8 cellular contexts compared by ENCODE assay signal in genomic region chr2:240561325-240561971, GRCh38. TPM values are rescaled to one million over a fixed set of nuclear protein-coding genes. Genes with fewer than 3 reads are reported as not detected.
DNase-seq lines count a peak whose midpoint lies in the region; ATAC-seq and TF ChIP-seq lines count a peak whose summit lies in the region.

No MANE protein-coding gene starts in this region.

- peak overlapping the region; percentile 100 for H3K4me3 ChIP-seq in MG63
- peak overlapping the region in 2 of 4 donors; percentile 36 to 73 for H3K4me3 ChIP-seq in adrenal gland
- peak overlapping the region; percentile 81 for H3K4me3 ChIP-seq in iPS-20b (ENCODE audit: low read length)

- no peaks in the 10 kb centered on the region for H3K9me3 Mint-ChIP-seq in stimulated activated naive B cell treated with anti-CD40 and anti-IgM and Interleukin-4, amounts not matched to agents 10 μg/mL and 1 μg/mL and 100 μg/mL, for 72 hours

- H3K4me1 ChIP-seq in adrenal gland (replicated peaks in 1 of 2) (peaks cover 29 to 60% of the 10 kb centered on the region in 2 donors), iPS-20b (ENCODE audit: insufficient read depth, low read length) (peaks cover 8% of the 10 kb centered on the region; the same call in 1 of the 2 replicates)

- 16 to 26% (median 17%) methylated on average over 9 to 14 of the region's 14 CpGs for WGBS in adrenal gland, 4 donors

- H3K36me3 ChIP-seq in MG63 (peaks cover 31% of the 10 kb centered on the region), adrenal gland (replicated peaks in 1 of 2) (no peaks in the 10 kb centered on the region), iPS-20b (ENCODE audit: insufficient read depth, low read depth, low read length) (no peaks in the 10 kb centered on the region)

- peak; percentile 9; the same call in 1 of the 2 replicates for TF ChIP-seq CTCF in 22Rv1 (IDR thresholded peaks at IDR 0.05)
- TF ChIP-seq CTCF in adrenal gland (IDR thresholded peaks at IDR 0.05) = peak in 2 of 6 experiments; percentile 41 to 53

- H3K4me3 Mint-ChIP-seq in stimulated activated naive B cell treated with anti-CD40 and anti-IgM and Interleukin-4, amounts not matched to agents 10 μg/mL and 1 μg/mL and 100 μg/mL, for 72 hours = peak overlapping the region; percentile 91

- no peaks in the 10 kb centered on the region for H3K27me3 ChIP-seq in MG63
- H3K27me3 ChIP-seq in adrenal gland = no peaks in the 10 kb centered on the region
- H3K27me3 ChIP-seq in iPS-20b (ENCODE audit: insufficient read depth, low read length) = peaks cover 41% of the 10 kb centered on the region

- no peaks in the 10 kb centered on the region for H3K27me3 Mint-ChIP-seq in stimulated activated naive B cell treated with anti-CD40 and anti-IgM and Interleukin-4, amounts not matched to agents 10 μg/mL and 1 μg/mL and 100 μg/mL, for 72 hours

- H3K27ac Mint-ChIP-seq in stimulated activated naive B cell treated with anti-CD40 and anti-IgM and Interleukin-4, amounts not matched to agents 10 μg/mL and 1 μg/mL and 100 μg/mL, for 72 hours = peak overlapping the region; percentile 96

- no peak for TF ChIP-seq POLR2A in adrenal gland (IDR thresholded peaks at IDR 0.05)

- no peaks in the 10 kb centered on the region; the same call in 1 of the 2 replicates for H3K9me3 ChIP-seq in MG63
- no peaks in the 10 kb centered on the region for H3K9me3 ChIP-seq in adrenal gland (replicated peaks in 1 of 3)
- no peaks in the 10 kb centered on the region for H3K9me3 ChIP-seq in iPS-20b (ENCODE audit: insufficient read depth, low read depth, low read length)

- peak overlapping the region; percentile 78 for H3K9ac ChIP-seq in iPS-20b (ENCODE audit: low read depth, low read length)

- peak; percentile 12 for ATAC-seq in GM18907 (IDR thresholded peaks at IDR 0.05; ENCODE audit: unreplicated experiment)
- ATAC-seq in stimulated activated naive B cell treated with anti-CD40 and anti-IgM and Interleukin-4, amounts not matched to agents 10 μg/mL and 1 μg/mL and 100 μg/mL, for 72 hours (replicated peaks) = peak; percentile 0 to 7
- ATAC-seq in HG03442 (IDR thresholded peaks at IDR 0.05; ENCODE audit: unreplicated experiment) = no peak

- H3K27ac ChIP-seq in 22Rv1 = peak overlapping the region; percentile 98
- peak overlapping the region; percentile 82 to 99 (median 98) for H3K27ac ChIP-seq in adrenal gland
- no peak overlapping the region for H3K27ac ChIP-seq in iPS-20b (ENCODE audit: low read length)

- DNase-seq in MG63 = no peak
- DNase-seq in adrenal gland = peak in 5 of 7 donors; percentile 20 to 63 (median 33)
- no peak for DNase-seq in stimulated activated naive B cell treated with anti-CD40 and anti-IgM and Interleukin-4, amounts not matched to agents 10 μg/mL and 1 μg/mL and 100 μg/mL, for 72 hours
- DNase-seq in NCI-H1105 (lab: John Stamatoyannopoulos, UW) = no peak

- peaks cover 44 to 70% of the 10 kb centered on the region in 2 donors for H3K4me1 Mint-ChIP-seq in stimulated activated naive B cell treated with anti-CD40 and anti-IgM and Interleukin-4, amounts not matched to agents 10 μg/mL and 1 μg/mL and 100 μg/mL, for 72 hours

- peaks cover 35 to 51% of the 10 kb centered on the region in 2 donors for H3K36me3 Mint-ChIP-seq in stimulated activated naive B cell treated with anti-CD40 and anti-IgM and Interleukin-4, amounts not matched to agents 10 μg/mL and 1 μg/mL and 100 μg/mL, for 72 hours

- intact Hi-C loops in adrenal gland (cut with DNase I) = no loop called here

RNA-seq across cellular contexts. Expression of gene DUSP28, which starts 1.3 kb away (rescaled TPM):
- 6.3 and 7.3 TPM in 2 replicates for total RNA-seq in MG63 (2014; rRNA removed; shearing (Covaris generic); ENCODE audit: low replicate concordance)
- 10 to 100 TPM in 3 of 8 donors, 1 to 10 TPM in 5; 4.9 to 22.2 (median 8.3) TPM for total RNA-seq in adrenal gland
- 10 to 100 TPM in 1 of 3 donors, 1 to 10 TPM in 2; 7.2 to 14.5 (median 8.8) TPM for polyA plus RNA-seq in adrenal gland

RNA-seq across cellular contexts. Expression of gene ANKMY1, which starts 3.7 kb away (rescaled TPM):
- 10.2 and 23.8 TPM in 2 replicates for total RNA-seq in MG63 (2014; rRNA removed; shearing (Covaris generic); ENCODE audit: low replicate concordance)
- total RNA-seq in adrenal gland = 10 to 100 TPM in 5 of 8 donors, 1 to 10 TPM in 3; 7.2 to 20.3 (median 13.0) TPM
- polyA plus RNA-seq in adrenal gland = 10 to 100 TPM in 2 of 3 donors, 1 to 10 TPM in 1; 8.1 to 31.7 (median 10.0) TPM

RNA-seq across cellular contexts. Expression of gene RNPEPL1, which starts 6.8 kb away (rescaled TPM):
- 13.6 and 13.9 TPM in 2 replicates for total RNA-seq in MG63 (2014; rRNA removed; shearing (Covaris generic); ENCODE audit: low replicate concordance)
- 10 to 100 TPM; 37.0 to 93.3 (median 59.5) TPM for total RNA-seq in adrenal gland
- 100 to 1,000 TPM in 2 of 3 donors, 1 to 10 TPM in 1; 5.1 to 259 (median 110) TPM for polyA plus RNA-seq in adrenal gland

RNA-seq across cellular contexts. Expression of gene CAPN10, which starts 25.1 kb away (rescaled TPM):
- total RNA-seq in MG63 (2014; rRNA removed; shearing (Covaris generic); ENCODE audit: low replicate concordance) = 12.5 and 18.4 TPM in 2 replicates
- total RNA-seq in adrenal gland = 10 to 100 TPM; 17.3 to 41.8 (median 24.6) TPM
- 100 to 1,000 TPM in 2 of 3 donors, 1 to 10 TPM in 1; 4.7 to 158 (median 102) TPM for polyA plus RNA-seq in adrenal gland

Comparison
In these comparisons a context has a peak if more than half of its experiments do, and no peak if none do; other contexts are left out.
1. DNase-seq: peak in adrenal gland (5 of 7); none in MG63 (single experiment), stimulated activated naive B cell treated with anti-CD40 and anti-IgM and Interleukin-4, amounts not matched to agents 10 μg/mL and 1 μg/mL and 100 μg/mL, for 72 hours (single experiment) and NCI-H1105 (single experiment).